ENCODE assay signal across 9 cellular contexts in the genomic region with DNA sequence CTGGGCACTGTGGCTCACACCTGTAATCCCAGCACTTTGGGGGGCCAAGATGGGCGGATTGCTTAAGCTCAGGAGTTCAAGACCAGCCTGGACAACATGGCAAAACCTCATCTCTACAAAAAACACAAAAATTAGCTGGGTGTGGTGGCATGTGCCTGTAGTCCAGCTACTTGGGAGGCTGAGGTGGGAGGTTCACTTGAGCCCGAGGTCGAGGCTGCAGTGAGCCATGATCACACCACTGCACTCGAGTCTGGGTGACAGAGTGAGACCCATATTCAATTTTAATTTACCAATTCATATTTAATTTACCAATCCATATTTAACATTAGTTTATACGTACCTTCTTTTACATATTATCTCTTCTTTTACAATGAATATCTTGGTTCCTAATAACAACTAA. TPM values are rescaled to one million over a fixed set of nuclear protein-coding genes. Genes with fewer than 3 reads are reported as not detected.
DNase-seq lines count a peak whose midpoint lies in the region; ATAC-seq and TF ChIP-seq lines count a peak whose summit lies in the region.
"Not testable (repeated sequence)": the region's sequence is repeated elsewhere in the genome, so short reads cannot be mapped to it uniquely, and the experiment has no call there.
"Had no signal": no experiment of that assay in that cellular context is flagged by ENCODE, and none has a peak within 500 bp of the region (broad histone marks: within the 10 kb centered on the region; RNA-seq: fewer than 3 reads in every experiment).

No MANE protein-coding gene starts in this region.

- intact Hi-C loops in spleen (cut with DNase I; ENCODE audit: low total_unique reads): loop anchor here (5.0 kb wide), 1 partner anchor 73 kb away; no protein-coding TSS in a partner anchor

- TF ChIP-seq CTCF in NB4 (IDR thresholded peaks at IDR 0.05; ENCODE audit: low read depth, low read length); WTC11 (IDR thresholded peaks at IDR 0.05); coronary artery (IDR thresholded peaks at IDR 0.05); spleen (IDR thresholded peaks at IDR 0.05 in 8 of 11, conservative IDR thresholded peaks at IDR 0.05 in 3 of 11): not testable (repeated sequence)

- H3K4me3 Mint-ChIP-seq in WTC11: peak overlapping the region; percentile 100
- H3K4me3 Mint-ChIP-seq in activated naive CD4-positive, alpha-beta T cell treated with anti-CD3 and anti-CD28 coated beads, Interleukin-2, amount 50 U/mL, for 24 hours: peak overlapping the region; percentile 99
- peak overlapping the region; percentile 99 for H3K4me3 Mint-ChIP-seq in memory B cell

- peak overlapping the region; percentile 59 to 80 (median 76) for H3K4me3 ChIP-seq in BLaER1 treated with 17β-estradiol and CSF1 and Interleukin-3, amounts not matched to agents 10 nM and 100 nM
- peak overlapping the region; percentile 86; the same call in 1 of the 2 replicates for H3K4me3 ChIP-seq in H7 (ENCODE audit: insufficient read depth, low read depth, low read length)
- peak overlapping the region; percentile 70 for H3K4me3 ChIP-seq in NB4 (ENCODE audit: low read depth, low read length)
- peak overlapping the region; percentile 84 for H3K4me3 ChIP-seq in coronary artery
- H3K4me3 ChIP-seq in spleen: peak overlapping the region in 6 of 8 donors; percentile 8 to 92 (median 73)

- peaks cover 10% of the 10 kb centered on the region for H3K9me3 Mint-ChIP-seq in WTC11
- H3K9me3 Mint-ChIP-seq in activated naive CD4-positive, alpha-beta T cell treated with anti-CD3 and anti-CD28 coated beads, Interleukin-2, amount 50 U/mL, for 24 hours; memory B cell: not testable (repeated sequence)

- H3K9me3 ChIP-seq in BLaER1 treated with 17β-estradiol and CSF1 and Interleukin-3, amounts not matched to agents 10 nM and 100 nM (replicated peaks in 1 of 11); spleen: not testable (repeated sequence)

- H3K4me1 Mint-ChIP-seq in WTC11: peaks cover 40% of the 10 kb centered on the region
- H3K4me1 Mint-ChIP-seq in activated naive CD4-positive, alpha-beta T cell treated with anti-CD3 and anti-CD28 coated beads, Interleukin-2, amount 50 U/mL, for 24 hours: peaks cover 74% of the 10 kb centered on the region
- peaks cover 27% of the 10 kb centered on the region for H3K4me1 Mint-ChIP-seq in memory B cell

- peaks cover 49 to 72% (median 64%) of the 10 kb centered on the region in 11 experiments for H3K36me3 ChIP-seq in BLaER1 treated with 17β-estradiol and CSF1 and Interleukin-3, amounts not matched to agents 10 nM and 100 nM
- peaks cover 27% of the 10 kb centered on the region for H3K36me3 ChIP-seq in H7 (replicated peaks; ENCODE audit: control insufficient read depth, insufficient read depth, low read length)
- peaks cover 0 to 62% (median 34%) of the 10 kb centered on the region in 6 donors for H3K36me3 ChIP-seq in spleen

- H3K27ac ChIP-seq in BLaER1 treated with 17β-estradiol and CSF1 and Interleukin-3, amounts not matched to agents 10 nM and 100 nM: peak overlapping the region in 5 of 11 experiments; percentile 82 to 85 (median 84); a peak in 6 of 22 replicates
- H3K27ac ChIP-seq in coronary artery, spleen: not testable (repeated sequence)

- H3K27ac Mint-ChIP-seq in WTC11; activated naive CD4-positive, alpha-beta T cell treated with anti-CD3 and anti-CD28 coated beads, Interleukin-2, amount 50 U/mL, for 24 hours: not testable (repeated sequence)
- H3K27ac Mint-ChIP-seq in memory B cell: peak overlapping the region; percentile 50

- peak overlapping the region in 9 of 11 experiments; percentile 73 to 87 (median 84); a peak in 15 of 22 replicates for H3K9ac ChIP-seq in BLaER1 treated with 17β-estradiol and CSF1 and Interleukin-3, amounts not matched to agents 10 nM and 100 nM

- peaks cover 54 to 82% (median 63%) of the 10 kb centered on the region in 10 experiments for H3K4me1 ChIP-seq in BLaER1 treated with 17β-estradiol and CSF1 and Interleukin-3, amounts not matched to agents 10 nM and 100 nM
- peaks cover 19 to 92% (median 64%) of the 10 kb centered on the region in 6 donors for H3K4me1 ChIP-seq in spleen

- H4K20me1 ChIP-seq in BLaER1 treated with 17β-estradiol and CSF1 and Interleukin-3, amounts not matched to agents 10 nM and 100 nM: peaks cover 30 to 49% (median 33%) of the 10 kb centered on the region in 11 experiments

- not testable (repeated sequence) for TF ChIP-seq POLR2A in NB4 (IDR thresholded peaks at IDR 0.05; ENCODE audit: extremely low read depth, insufficient read length); spleen (IDR thresholded peaks at IDR 0.05)

- not testable (repeated sequence) for H3K27me3 Mint-ChIP-seq in WTC11 (ENCODE audit: low read depth); activated naive CD4-positive, alpha-beta T cell treated with anti-CD3 and anti-CD28 coated beads, Interleukin-2, amount 50 U/mL, for 24 hours; memory B cell

- CTCF ChIA-PET in WTC11 (lab: Charles Lee): interaction anchor here (2.7 kb wide), 1 partner anchor 75 kb away, joined by 32 read pairs; no protein-coding TSS in a partner anchor

- not testable (repeated sequence) for DNase-seq in H7; WTC11 (ENCODE audit: low spot score); coronary artery (ENCODE audit: low spot score); memory B cell (ENCODE audit: low spot score in 2 of 2); spleen
- peak; percentile 12 for DNase-seq in NB4 (ENCODE audit: low read depth)

- POLR2A ChIA-PET in WTC11 (lab: Charles Lee): interaction anchor here (2.7 kb wide), 1 partner anchor 11 kb away, joined by 53 read pairs; the partner anchor contains the start of genes CEP95 and DDX5

- H3K27me3 ChIP-seq in BLaER1 treated with 17β-estradiol and CSF1 and Interleukin-3, amounts not matched to agents 10 nM and 100 nM; H7 (ENCODE audit: control insufficient read depth, insufficient read depth, low read length); spleen (replicated peaks in 1 of 7): not testable (repeated sequence)

- not testable (repeated sequence) for ATAC-seq in WTC11; memory B cell (ENCODE audit: low read depth)

- WGBS in spleen, 5 donors: 78 to 89% (median 88%) methylated on average over 5 of the region's 5 CpGs

- peak overlapping the region; percentile 88 to 98 (median 94) for H3K4me2 ChIP-seq in BLaER1 treated with 17β-estradiol and CSF1 and Interleukin-3, amounts not matched to agents 10 nM and 100 nM

- peaks cover 52% of the 10 kb centered on the region for H3K36me3 Mint-ChIP-seq in WTC11
- H3K36me3 Mint-ChIP-seq in activated naive CD4-positive, alpha-beta T cell treated with anti-CD3 and anti-CD28 coated beads, Interleukin-2, amount 50 U/mL, for 24 hours: peaks cover 29% of the 10 kb centered on the region
- peaks cover 12% of the 10 kb centered on the region for H3K36me3 Mint-ChIP-seq in memory B cell

RNA-seq across cellular contexts. Expression of gene POLG2, which starts 1.6 kb away (rescaled TPM):
- total RNA-seq in H7 (2014; rRNA removed; shearing (Covaris generic)): 42.3 and 47.8 TPM in 2 replicates
- total RNA-seq in WTC11 (2021): 38.5 to 44.3 TPM (median 42.7 TPM) in 3 replicates
- 10 to 100 TPM; 15.9 to 35.3 (median 24.1) TPM for total RNA-seq in spleen
- 10 to 100 TPM; 14.5 to 16.5 (median 16.4) TPM for polyA plus RNA-seq in spleen

RNA-seq across cellular contexts. Expression of gene DDX5, which starts 10.8 kb away (rescaled TPM):
- total RNA-seq in H7 (2014; rRNA removed; shearing (Covaris generic)): 163 and 238 TPM in 2 replicates
- 543 to 612 TPM (median 563 TPM) in 3 replicates for total RNA-seq in WTC11 (2021)
- total RNA-seq in spleen: 1,000 to 10,000 TPM in 5 of 7 donors, 100 to 1,000 TPM in 2; 938 to 2,219 (median 1,164) TPM
- polyA plus RNA-seq in spleen: 100 to 1,000 TPM; 493 to 626 (median 515) TPM

RNA-seq across cellular contexts. Expression of gene CEP95, which starts 11.5 kb away (rescaled TPM):
- total RNA-seq in H7 (2014; rRNA removed; shearing (Covaris generic)): 18.5 and 45.6 TPM in 2 replicates
- total RNA-seq in WTC11 (2021) (59.8 to 63.8 TPM (median 59.9 TPM) in 3 replicates), spleen (10 to 100 TPM; 38.8 to 83.9 (median 53.7) TPM)
- polyA plus RNA-seq in spleen: 10 to 100 TPM; 33.5 to 59.9 (median 39.4) TPM

RNA-seq across cellular contexts. Expression of gene MILR1, which starts 46.4 kb away (rescaled TPM):
- total RNA-seq in H7 (2014; rRNA removed; shearing (Covaris generic)): 0.70 and 1.5 TPM in 2 replicates
- not detected in 3 replicates for total RNA-seq in WTC11 (2021)
- 10 to 100 TPM; 18.9 to 55.0 (median 29.1) TPM for total RNA-seq in spleen
- polyA plus RNA-seq in spleen: 10 to 100 TPM; 15.6 to 26.3 (median 15.7) TPM
- total RNA-seq: G401 had no signal
